Comparison of ENCODE assay signal across 19 cellular contexts in genomic region chr15:67766963-67767362, GRCh38.
"Had no signal": no experiment of that assay in that cellular context is flagged by ENCODE, and none has a peak within 500 bp of the region (broad histone marks: within the 10 kb centered on the region; RNA-seq: fewer than 3 reads in every experiment).

No MANE protein-coding gene starts in this region.

- H3K36me3 Mint-ChIP-seq: natural killer cell treated with Interleukin-12 subunit alpha and Interleukin-12 subunit beta and Interleukin-15 and Interleukin-18, amount 100 ng/mL, for 72 hours had no signal

- H3K27ac Mint-ChIP-seq: activated CD4-positive, alpha-beta T cell treated with anti-CD3 and anti-CD28 coated beads, Interleukin-2, amount 10 ng/mL, durations not matched to agents 24 days and 14 days; activated CD8-positive, alpha-beta T cell treated with anti-CD3 and anti-CD28 coated beads for 36 hours; activated naive CD8-positive, alpha-beta T cell treated with anti-CD3 and anti-CD28 coated beads, Interleukin-2, amount 10 ng/mL, durations not matched to agents 7 days and 5 days; activated T-cell treated with anti-CD3 and anti-CD28 coated beads, Interleukin-2, amount 50 U/mL, for 24 hours; activated T-helper 2 cell treated with anti-CD3 and anti-CD28 coated beads, Interferon-gamma antibody, Interleukin-2, Interleukin-4, amounts not matched to agents 10 μg/mL and 5 μg/mL and 100 μg/mL, durations not matched to agents 14 hours and 24 hours and 36 hours; natural killer cell treated with Interleukin-12 subunit alpha and Interleukin-12 subunit beta and Interleukin-15 and Interleukin-18, amount 100 ng/mL, for 72 hours; type B pancreatic cell had no signal

- H3K36me3 ChIP-seq: cardiac muscle cell, neutrophil, right lobe of liver had no signal

- ATAC-seq: activated CD8-positive, alpha-beta T cell treated with anti-CD3 and anti-CD28 coated beads for 36 hours; lower lobe of right lung; natural killer cell treated with Interleukin-12 subunit alpha and Interleukin-12 subunit beta and Interleukin-15 and Interleukin-18, amount 100 ng/mL, for 72 hours; right lobe of liver had no signal

- H3K9me3 Mint-ChIP-seq: activated CD4-positive, alpha-beta T cell treated with anti-CD3 and anti-CD28 coated beads, Interleukin-2, amount 10 ng/mL, durations not matched to agents 24 days and 14 days; activated CD8-positive, alpha-beta T cell treated with anti-CD3 and anti-CD28 coated beads for 36 hours; activated naive CD8-positive, alpha-beta T cell treated with anti-CD3 and anti-CD28 coated beads, Interleukin-2, amount 10 ng/mL, durations not matched to agents 7 days and 5 days; activated T-cell treated with anti-CD3 and anti-CD28 coated beads, Interleukin-2, amount 50 U/mL, for 24 hours; activated T-helper 2 cell treated with anti-CD3 and anti-CD28 coated beads, Interferon-gamma antibody, Interleukin-2, Interleukin-4, amounts not matched to agents 10 μg/mL and 5 μg/mL and 100 μg/mL, durations not matched to agents 14 hours and 24 hours and 36 hours; natural killer cell treated with Interleukin-12 subunit alpha and Interleukin-12 subunit beta and Interleukin-15 and Interleukin-18, amount 100 ng/mL, for 72 hours; type B pancreatic cell had no signal

- H3K27me3 Mint-ChIP-seq: activated CD4-positive, alpha-beta T cell treated with anti-CD3 and anti-CD28 coated beads, Interleukin-2, amount 10 ng/mL, durations not matched to agents 24 days and 14 days; activated CD8-positive, alpha-beta T cell treated with anti-CD3 and anti-CD28 coated beads for 36 hours; activated naive CD8-positive, alpha-beta T cell treated with anti-CD3 and anti-CD28 coated beads, Interleukin-2, amount 10 ng/mL, durations not matched to agents 7 days and 5 days; activated T-cell treated with anti-CD3 and anti-CD28 coated beads, Interleukin-2, amount 50 U/mL, for 24 hours; natural killer cell treated with Interleukin-12 subunit alpha and Interleukin-12 subunit beta and Interleukin-15 and Interleukin-18, amount 100 ng/mL, for 72 hours had no signal

- DNase-seq: activated CD4-positive, alpha-beta T cell treated with anti-CD3 and anti-CD28 coated beads, Interleukin-2, amount 10 ng/mL, durations not matched to agents 24 days and 14 days; activated CD8-positive, alpha-beta T cell treated with anti-CD3 and anti-CD28 coated beads for 36 hours; activated naive CD4-positive, alpha-beta T cell treated with Interleukin-2 at 50 U/mL for 16 hours; activated naive CD8-positive, alpha-beta T cell treated with anti-CD3 and anti-CD28 coated beads, Interleukin-2, amount 10 ng/mL, durations not matched to agents 7 days and 5 days; activated T-cell treated with anti-CD3 and anti-CD28 coated beads, Interleukin-2, amount 50 U/mL, for 24 hours; amygdala; foreskin fibroblast; lower lobe of right lung; right lobe of liver; stimulated activated CD4-positive, alpha-beta T cell treated with anti-CD3 and anti-CD28 coated beads, Interleukin-4, amount 100 ng/mL, for 1 hour; stomach had no signal

- H3K27ac ChIP-seq: cardiac muscle cell, lower lobe of right lung, neutrophil, parathyroid adenoma, right lobe of liver, stomach had no signal

- H3K4me1 ChIP-seq: parathyroid adenoma, right lobe of liver had no signal

- H3K4me2 ChIP-seq: smooth muscle cell had no signal

- H3K4me3 ChIP-seq: cardiac muscle cell, lower lobe of right lung, right lobe of liver, smooth muscle cell, stomach had no signal

- H3K79me2 ChIP-seq: parathyroid adenoma had no signal

- H3K4me3 Mint-ChIP-seq: activated CD4-positive, alpha-beta T cell treated with anti-CD3 and anti-CD28 coated beads, Interleukin-2, amount 10 ng/mL, durations not matched to agents 24 days and 14 days; activated CD8-positive, alpha-beta T cell treated with anti-CD3 and anti-CD28 coated beads for 36 hours; activated naive CD8-positive, alpha-beta T cell treated with anti-CD3 and anti-CD28 coated beads, Interleukin-2, amount 10 ng/mL, durations not matched to agents 7 days and 5 days; activated T-cell treated with anti-CD3 and anti-CD28 coated beads, Interleukin-2, amount 50 U/mL, for 24 hours; natural killer cell treated with Interleukin-12 subunit alpha and Interleukin-12 subunit beta and Interleukin-15 and Interleukin-18, amount 100 ng/mL, for 72 hours; type B pancreatic cell had no signal

- FAIRE-seq: keratinocyte had no signal

- H3K27me3 ChIP-seq: neutrophil, right lobe of liver, stomach had no signal

- H3K9me3 ChIP-seq: lower lobe of right lung, neutrophil, right lobe of liver, stomach had no signal
